8 cellular contexts compared by ENCODE assay signal in genomic region chr1:232950197-232950918, GRCh38.
DNase-seq lines count a peak whose midpoint lies in the region; ATAC-seq lines count a peak whose summit lies in the region.

A gene with protein sequence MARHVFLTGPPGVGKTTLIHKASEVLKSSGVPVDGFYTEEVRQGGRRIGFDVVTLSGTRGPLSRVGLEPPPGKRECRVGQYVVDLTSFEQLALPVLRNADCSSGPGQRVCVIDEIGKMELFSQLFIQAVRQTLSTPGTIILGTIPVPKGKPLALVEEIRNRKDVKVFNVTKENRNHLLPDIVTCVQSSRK (plus strand): TSS chr1:232950611. CDS start chr1:232950711, 100 bp downstream.

- ATAC-seq in GM18909 (IDR thresholded peaks at IDR 0.05; ENCODE audit: poor library complexity, unreplicated experiment) (peak; percentile 85), HG03175 (IDR thresholded peaks at IDR 0.05; ENCODE audit: unreplicated experiment) (peak; percentile 89)

- DNase-seq in AG08395 (ENCODE audit: low spot score), result peak; percentile 100
- DNase-seq in NCI-H345 treated with DMSO at 0.1 percent for 48 hours (lab: John Stamatoyannopoulos, UW; ENCODE audit: unreplicated experiment), result peak; percentile 91
- peak; percentile 86 to 96 (median 92) for DNase-seq in activated CD4-positive, CD25-positive, alpha-beta regulatory T cell (lab: John Stamatoyannopoulos, UW)
- DNase-seq in central memory CD4-positive, alpha-beta T cell, result peak; percentile 91
- peak; percentile 90 for DNase-seq in iris pigment epithelial cell (ENCODE audit: low read depth)
- peak; percentile 98 for DNase-seq in stimulated activated CD4-positive, alpha-beta T cell treated with anti-CD3 and anti-CD28 coated beads, Interleukin-12 subunit alpha, Interleukin-12 subunit beta, amount 100 ng/mL, for 4 hours

Comparison
In these comparisons a context has a peak if more than half of its experiments do, and no peak if none do; other contexts are left out.
1. Peak in every context shown above with its lines: DNase-seq and ATAC-seq.